Comparison of ENCODE assay signal across 35 cellular contexts in the genomic region with DNA sequence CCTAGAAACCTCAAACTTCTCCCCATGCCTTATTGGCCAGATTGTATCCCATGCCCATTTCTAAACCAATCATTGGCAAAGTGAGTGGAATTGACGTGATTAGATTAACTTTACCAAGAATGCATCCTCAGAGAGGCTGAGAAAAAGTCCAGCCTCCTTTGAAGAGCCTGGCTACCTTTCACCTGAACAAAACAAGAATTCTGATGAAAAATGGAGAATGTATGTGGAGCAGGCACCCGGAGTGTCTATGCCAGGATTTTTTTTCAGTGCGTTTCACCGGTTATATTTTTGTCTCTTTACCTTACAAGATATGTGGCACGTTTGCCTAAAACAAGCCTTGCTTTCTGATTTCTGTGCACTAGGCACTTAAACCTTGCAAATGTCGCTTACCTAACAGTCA.
"Had no signal": no experiment of that assay in that cellular context is flagged by ENCODE, and none has a peak within 500 bp of the region (broad histone marks: within the 10 kb centered on the region; RNA-seq: fewer than 3 reads in every experiment).

No MANE protein-coding gene starts in this region.

- H3K9me3 ChIP-seq: MG63 had no signal

- H3K27ac ChIP-seq: KMS-11 had no signal

- H3K4me2 ChIP-seq: KMS-11 had no signal

- H3K9ac ChIP-seq: KMS-11 had no signal

- H3K27me3 ChIP-seq: MG63 had no signal

- DNase-seq: Karpas-422, Kasumi-1, KG1, MG63, MM.1S, MV-4-11, NCI-H1048, NCI-H1092, NCI-H1092 treated with DMSO at 0.1 percent for 48 hours, NCI-H1105, NCI-H1105 treated with DMSO at 0.1 percent for 48 hours, NCI-H1417, NCI-H1417 treated with DMSO at 0.1 percent for 48 hours, NCI-H1436, NCI-H1436 treated with DMSO at 0.1 percent for 48 hours, NCI-H146, NCI-H1694, NCI-H1694 treated with DMSO at 0.1 percent for 48 hours, NCI-H187, NCI-H187 treated with DMSO at 0.1 percent for 48 hours, NCI-H1930, NCI-H2029, NCI-H2029 treated with DMSO at 0.1 percent for 48 hours, NCI-H2081, NCI-H2081 treated with DMSO at 0.1 percent for 48 hours, NCI-H2107, NCI-H2171, NCI-H2171 treated with DMSO at 0.1 percent for 48 hours, NCI-H2227 treated with DMSO at 0.1 percent for 48 hours, NCI-H226, NCI-H345, NCI-H446, NCI-H446 treated with DMSO at 0.1 percent for 48 hours, NCI-H510A had no signal

- H3K4me3 ChIP-seq: MG63 had no signal
